In the genomic region with DNA sequence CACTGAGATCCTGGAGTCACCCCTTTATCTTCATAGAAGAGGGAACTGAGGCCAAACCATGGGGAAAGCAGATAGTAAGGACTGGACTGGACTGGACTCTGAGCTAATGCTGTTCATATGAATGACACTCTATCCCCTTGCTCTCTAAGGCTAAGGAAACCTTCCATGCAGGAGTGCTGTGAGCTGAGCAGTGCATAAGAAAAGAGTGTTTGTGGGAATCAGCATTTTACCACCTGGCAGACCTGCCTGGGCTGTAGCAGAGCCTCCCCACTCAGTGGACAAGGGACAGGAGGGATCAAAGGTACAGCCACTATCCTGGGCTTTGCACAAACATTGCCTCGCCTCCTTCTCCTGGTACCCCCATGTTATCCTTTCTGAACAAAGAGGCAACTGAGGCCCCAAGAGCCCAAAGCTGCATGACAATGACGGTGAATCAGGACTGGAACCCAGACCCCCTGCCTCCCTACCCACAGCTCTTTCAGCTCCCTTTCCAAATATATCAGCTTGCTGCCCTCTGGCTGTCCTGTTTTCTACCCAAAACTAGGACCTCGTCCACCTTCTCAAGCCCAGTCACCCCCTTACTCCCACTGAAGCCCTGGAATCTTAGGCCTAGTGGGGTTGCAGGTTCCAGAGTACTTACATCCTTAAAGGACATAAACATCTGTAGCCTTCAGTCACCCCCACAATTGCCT, we compare ENCODE assay signal across 21 cellular contexts.
"Had no signal": no experiment of that assay in that cellular context is flagged by ENCODE, and none has a peak within 500 bp of the region (broad histone marks: within the 10 kb centered on the region; RNA-seq: fewer than 3 reads in every experiment).

No MANE protein-coding gene starts in this region.

- H3K36me3 Mint-ChIP-seq: immature natural killer cell; stimulated activated naive B cell treated with anti-CD40 and anti-IgM and Interleukin-4, amounts not matched to agents 10 μg/mL and 1 μg/mL and 100 μg/mL, for 72 hours had no signal

- H3K36me3 ChIP-seq: esophagus muscularis mucosa, gastrocnemius medialis, thoracic aorta, transverse colon had no signal

- DNase-seq: effector memory CD4-positive, alpha-beta T cell; gastrocnemius medialis; immature natural killer cell; left ventricle myocardium superior; mesenchymal stem cell; midbrain; naive B cell; stimulated activated CD4-positive, alpha-beta T cell treated with anti-CD3 and anti-CD28 coated beads, Interleukin-2, amount 100 ng/mL, for 24 hours; stimulated activated CD4-positive, alpha-beta T cell treated with anti-CD3 and anti-CD28 coated beads, Interleukin-4, amount 100 ng/mL, for 4 hours; stimulated activated naive B cell treated with anti-CD40 and anti-IgM and Interleukin-4, amounts not matched to agents 10 μg/mL and 1 μg/mL and 100 μg/mL, for 72 hours; stimulated activated naive CD8-positive, alpha-beta T cell treated with anti-CD3 and anti-CD28 coated beads, Interleukin-15, amount 100 ng/mL, for 72 hours; substantia nigra; transverse colon had no signal

- H3K4me3 Mint-ChIP-seq: central memory CD8-positive, alpha-beta T cell; immature natural killer cell; naive B cell; stimulated activated naive B cell treated with anti-CD40 and anti-IgM and Interleukin-4, amounts not matched to agents 10 μg/mL and 1 μg/mL and 100 μg/mL, for 72 hours; stimulated activated naive CD8-positive, alpha-beta T cell treated with anti-CD3 and anti-CD28 coated beads, Interleukin-15, amount 100 ng/mL, for 72 hours had no signal

- H3K27me3 ChIP-seq: esophagus muscularis mucosa, gastrocnemius medialis, transverse colon had no signal

- H3K4me1 ChIP-seq: gastrocnemius medialis, transverse colon had no signal

- H3K9me3 ChIP-seq: esophagus muscularis mucosa, gastrocnemius medialis, thoracic aorta, transverse colon had no signal

- ATAC-seq: gastrocnemius medialis; left ventricle myocardium superior; sciatic nerve; stimulated activated naive B cell treated with anti-CD40 and anti-IgM and Interleukin-4, amounts not matched to agents 10 μg/mL and 1 μg/mL and 100 μg/mL, for 72 hours; stimulated activated naive CD8-positive, alpha-beta T cell treated with anti-CD3 and anti-CD28 coated beads, Interleukin-15, amount 100 ng/mL, for 72 hours had no signal

- H3K4me3 ChIP-seq: esophagus muscularis mucosa, gastrocnemius medialis, lung, thoracic aorta, transverse colon had no signal

- H3K27ac Mint-ChIP-seq: immature natural killer cell; stimulated activated naive B cell treated with anti-CD40 and anti-IgM and Interleukin-4, amounts not matched to agents 10 μg/mL and 1 μg/mL and 100 μg/mL, for 72 hours had no signal

- H3K9me3 Mint-ChIP-seq: central memory CD8-positive, alpha-beta T cell; immature natural killer cell; stimulated activated naive CD8-positive, alpha-beta T cell treated with anti-CD3 and anti-CD28 coated beads, Interleukin-15, amount 100 ng/mL, for 72 hours had no signal

- FAIRE-seq: endometrium, keratinocyte had no signal

- H3K4me1 Mint-ChIP-seq: central memory CD8-positive, alpha-beta T cell; immature natural killer cell; naive B cell; stimulated activated naive B cell treated with anti-CD40 and anti-IgM and Interleukin-4, amounts not matched to agents 10 μg/mL and 1 μg/mL and 100 μg/mL, for 72 hours; stimulated activated naive CD8-positive, alpha-beta T cell treated with anti-CD3 and anti-CD28 coated beads, Interleukin-15, amount 100 ng/mL, for 72 hours had no signal

- H3K27ac ChIP-seq: epithelial cell of prostate, esophagus muscularis mucosa, gastrocnemius medialis, thoracic aorta, transverse colon had no signal
